ENCODE assay signal across 14 cellular contexts in the genomic region with DNA sequence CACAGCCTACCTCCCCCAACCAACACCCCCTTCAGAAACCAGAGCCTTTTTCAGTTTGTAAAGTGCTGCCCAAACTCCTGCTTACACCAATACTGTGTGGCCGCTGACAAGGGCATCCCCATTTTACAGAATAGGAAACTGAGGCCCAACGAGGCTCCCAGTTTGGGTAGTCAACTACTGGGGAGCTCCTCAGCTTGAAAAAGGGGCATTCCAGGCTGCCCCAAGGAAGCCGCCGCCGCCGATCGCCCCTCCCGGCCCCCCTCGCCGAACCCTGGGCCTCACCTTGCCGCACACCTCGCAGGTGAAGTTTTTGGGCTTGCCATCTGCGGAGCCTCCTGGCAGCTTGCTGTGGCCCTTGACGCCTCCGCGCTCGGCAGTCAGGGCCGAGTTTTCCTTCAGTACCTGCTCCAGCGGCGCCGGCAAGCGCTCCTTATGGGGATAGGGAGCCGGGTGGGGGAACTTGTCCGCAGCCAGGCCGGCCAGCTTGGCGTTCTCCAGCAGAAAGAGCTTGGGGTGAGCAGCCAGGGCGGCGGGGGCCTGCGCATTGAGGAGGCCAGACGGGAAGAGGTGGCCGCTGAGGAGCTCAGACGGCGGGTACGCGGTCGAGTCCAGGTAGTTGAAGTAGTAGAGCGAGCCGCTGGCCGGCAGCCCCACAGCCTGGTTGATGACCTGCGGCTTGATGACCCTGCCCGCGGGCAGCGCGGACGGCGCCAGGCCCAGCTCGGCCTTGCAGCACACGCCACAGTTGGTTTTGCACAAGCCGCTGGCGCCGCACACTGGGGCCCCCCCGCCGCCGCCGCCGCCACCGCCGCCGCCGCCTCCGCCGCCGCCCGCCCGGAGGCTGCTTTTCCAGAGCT. TPM values are rescaled to one million over a fixed set of nuclear protein-coding genes. Genes with fewer than 3 reads are reported as not detected.
A peak's percentile ranks its signal among the peaks of the same experiment; 100 is the strongest.
DNase-seq lines count a peak whose midpoint lies in the region; ATAC-seq and TF ChIP-seq lines count a peak whose summit lies in the region.
"Had no signal": no experiment of that assay in that cellular context is flagged by ENCODE, and none has a peak within 500 bp of the region (broad histone marks: within the 10 kb centered on the region; RNA-seq: fewer than 3 reads in every experiment).

No MANE protein-coding gene starts in this region.

- TF ChIP-seq CTCF in glutamatergic neuron (IDR thresholded peaks at IDR 0.05; ENCODE audit: partially characterized antibody, unreplicated experiment) (no peak), osteocyte (IDR thresholded peaks at IDR 0.05) (no peak)

- H3K9me3 Mint-ChIP-seq in glutamatergic neuron (ENCODE audit: unreplicated experiment) (peaks cover 12% of the 10 kb centered on the region), osteocyte (ENCODE audit: unreplicated experiment) (no peaks in the 10 kb centered on the region)
- H3K9me3 Mint-ChIP-seq: activated CD4-positive, alpha-beta memory T cell treated with anti-CD3 and anti-CD28 coated beads for 36 hours; T-helper 2 cell treated with Interferon-gamma antibody and Interleukin-4, amounts not matched to agents 5 μg/mL and 100 μg/mL, for 36 hours had no signal

- no peak overlapping the region for H3K27ac ChIP-seq in HUES6 (ENCODE audit: low read depth, low read length)
- H3K27ac ChIP-seq: C4-2B, RWPE1, stomach had no signal

- peaks cover 100% of the 10 kb centered on the region for H3K27me3 ChIP-seq in HUES6 (ENCODE audit: control insufficient read depth, insufficient read depth, low read length)

- H3K36me3 Mint-ChIP-seq in glutamatergic neuron (ENCODE audit: unreplicated experiment) = no peaks in the 10 kb centered on the region
- no peaks in the 10 kb centered on the region for H3K36me3 Mint-ChIP-seq in osteocyte (ENCODE audit: unreplicated experiment)
- H3K36me3 Mint-ChIP-seq: activated CD4-positive, alpha-beta memory T cell treated with anti-CD3 and anti-CD28 coated beads for 36 hours had no signal

- H3K4me1 Mint-ChIP-seq in glutamatergic neuron (ENCODE audit: low read depth, unreplicated experiment) (peaks cover 28% of the 10 kb centered on the region), osteocyte (ENCODE audit: unreplicated experiment) (peaks cover 51% of the 10 kb centered on the region)

- H3K9me3 ChIP-seq in ES-I3 (ENCODE audit: control insufficient read depth, insufficient read depth, low read length) (no peaks in the 10 kb centered on the region), HUES6 (ENCODE audit: control insufficient read depth, insufficient read depth, low read depth, low read length) (no peaks in the 10 kb centered on the region)

- H3K9ac ChIP-seq in ES-I3 (ENCODE audit: low read depth, low read length) (peak overlapping the region; percentile 8; the same call in 1 of the 2 replicates), HUES6 (ENCODE audit: low read length) (no peak overlapping the region)

- H3K27me3 Mint-ChIP-seq in glutamatergic neuron (ENCODE audit: unreplicated experiment) (peaks cover 55% of the 10 kb centered on the region), osteocyte (ENCODE audit: unreplicated experiment) (peaks cover 91% of the 10 kb centered on the region)

- peak; percentile 37 for DNase-seq in glutamatergic neuron
- no peak for DNase-seq in osteocyte (ENCODE audit: extremely low spot score, unreplicated experiment)
- no peak for DNase-seq in SHP77 (lab: John Stamatoyannopoulos, UW)
- DNase-seq: activated CD4-positive, alpha-beta memory T cell treated with anti-CD3 and anti-CD28 coated beads for 36 hours; NCI-H524 treated with DMSO at 0.1 percent for 48 hours; right cardiac atrium; stomach had no signal

- H3K36me3 ChIP-seq in ES-I3 (ENCODE audit: insufficient read depth, low read length) = no peaks in the 10 kb centered on the region
- H3K36me3 ChIP-seq in HUES6 (ENCODE audit: control insufficient read depth, insufficient read depth, low read length) = no peaks in the 10 kb centered on the region
- H3K36me3 ChIP-seq: stomach had no signal

- H3K27ac Mint-ChIP-seq in glutamatergic neuron (ENCODE audit: unreplicated experiment) (no peak overlapping the region), osteocyte (ENCODE audit: unreplicated experiment) (no peak overlapping the region)
- H3K27ac Mint-ChIP-seq: activated CD4-positive, alpha-beta memory T cell treated with anti-CD3 and anti-CD28 coated beads for 36 hours had no signal

- ATAC-seq in HG03442 (IDR thresholded peaks at IDR 0.05; ENCODE audit: unreplicated experiment) (no peak), GM19397 (IDR thresholded peaks at IDR 0.05; ENCODE audit: unreplicated experiment) (no peak)
- ATAC-seq: right cardiac atrium had no signal

- H3K4me3 Mint-ChIP-seq in glutamatergic neuron (ENCODE audit: unreplicated experiment) (no peak overlapping the region), osteocyte (ENCODE audit: unreplicated experiment) (peak overlapping the region; percentile 32)
- H3K4me3 Mint-ChIP-seq: activated CD4-positive, alpha-beta memory T cell treated with anti-CD3 and anti-CD28 coated beads for 36 hours; T-helper 2 cell treated with Interferon-gamma antibody and Interleukin-4, amounts not matched to agents 5 μg/mL and 100 μg/mL, for 36 hours had no signal

- H3K4me3 ChIP-seq in HUES6 (ENCODE audit: low read depth, low read length) = peak overlapping the region; percentile 52

- peaks cover 30% of the 10 kb centered on the region for H3K4me1 ChIP-seq in ES-I3 (ENCODE audit: insufficient read depth, low read length)
- H3K4me1 ChIP-seq in HUES6 (ENCODE audit: control insufficient read depth, insufficient read depth, low read length) = peaks cover 76% of the 10 kb centered on the region

RNA-seq across cellular contexts. Expression of a gene that starts 1.4 kb away (rescaled TPM):
- total RNA-seq in glutamatergic neuron (ENCODE audit: unreplicated experiment) (0.49 TPM), osteocyte (not detected in 2 replicates)
- total RNA-seq: activated CD4-positive, alpha-beta memory T cell treated with anti-CD3 and anti-CD28 coated beads for 36 hours; right cardiac atrium; stomach had no signal
